ENCODE assay signal across 23 cellular contexts in the genomic region with DNA sequence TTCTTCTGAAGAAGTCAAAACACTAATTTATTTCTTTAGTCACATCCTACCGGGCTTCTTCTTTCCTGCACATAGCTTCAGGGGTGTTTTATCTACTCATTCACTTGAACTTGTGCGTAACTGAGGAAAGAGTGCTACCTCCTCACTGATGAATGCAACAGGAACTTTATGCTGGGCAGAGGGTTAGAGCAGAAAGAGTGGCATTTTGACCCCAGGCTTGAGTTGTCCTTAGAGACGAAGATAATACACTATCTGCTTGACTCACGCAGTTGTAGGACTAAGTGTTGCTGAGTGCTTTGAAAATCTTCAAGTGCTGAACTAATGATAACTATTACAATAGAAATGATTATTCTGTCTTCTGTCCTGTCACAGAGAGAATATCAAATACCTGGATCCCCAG.
DNase-seq lines count a peak whose midpoint lies in the region; TF ChIP-seq lines count a peak whose summit lies in the region.
"Had no signal": no experiment of that assay in that cellular context is flagged by ENCODE, and none has a peak within 500 bp of the region (broad histone marks: within the 10 kb centered on the region; RNA-seq: fewer than 3 reads in every experiment).

No MANE protein-coding gene starts in this region.

- no peaks in the 10 kb centered on the region for H3K79me2 ChIP-seq in neural cell (replicated peaks; ENCODE audit: insufficient read depth, low read length)
- no peaks in the 10 kb centered on the region for H3K79me2 ChIP-seq in trophoblast cell (ENCODE audit: control insufficient read depth, insufficient read depth, low read length, poor library complexity)
- no peaks in the 10 kb centered on the region for H3K79me2 ChIP-seq in neural progenitor cell (ENCODE audit: low read depth)

- H4K12ac ChIP-seq in trophoblast cell (ENCODE audit: low read depth, low read length), result no peak overlapping the region

- no peak overlapping the region for H4K8ac ChIP-seq in trophoblast cell (ENCODE audit: low read depth, low read length)

- no peaks in the 10 kb centered on the region for H3K36me3 ChIP-seq in colonic mucosa
- H3K36me3 ChIP-seq in neural cell (ENCODE audit: insufficient read depth, low read length), result no peaks in the 10 kb centered on the region
- no peaks in the 10 kb centered on the region for H3K36me3 ChIP-seq in trophoblast cell (ENCODE audit: control insufficient read depth in 1 of 2, insufficient read depth in 2 of 2, low read length in 2 of 2)
- no peaks in the 10 kb centered on the region for H3K36me3 ChIP-seq in neural progenitor cell
- H3K36me3 ChIP-seq: BE2C, BLaER1 had no signal

- no peaks in the 10 kb centered on the region for H3K36me3 Mint-ChIP-seq in neural progenitor cell
- H3K36me3 Mint-ChIP-seq: CD14-positive monocyte; CD4-positive, alpha-beta memory T cell; CD4-positive, CD25-positive, alpha-beta regulatory T cell; CD8-positive, alpha-beta memory T cell had no signal

- no peak overlapping the region for H3K4ac ChIP-seq in trophoblast cell (ENCODE audit: low read depth, low read length)

- H3K4me3 ChIP-seq in colonic mucosa (no peak overlapping the region), neural cell (ENCODE audit: low read length) (no peak overlapping the region), trophoblast cell (ENCODE audit: low read depth, low read length) (no peak overlapping the region), neural progenitor cell (no peak overlapping the region)
- H3K4me3 ChIP-seq: BLaER1, GM12878 had no signal

- H3K27me3 ChIP-seq in colonic mucosa (no peaks in the 10 kb centered on the region), neural cell (ENCODE audit: insufficient read depth, low read depth, low read length) (no peaks in the 10 kb centered on the region), trophoblast cell (ENCODE audit: insufficient read depth, low read length) (no peaks in the 10 kb centered on the region), neural progenitor cell (no peaks in the 10 kb centered on the region)
- H3K27me3 ChIP-seq: BE2C, BLaER1 had no signal

- peaks cover 2% of the 10 kb centered on the region for H3K27me3 Mint-ChIP-seq in neural progenitor cell (ENCODE audit: insufficient read depth, low read depth)

- H3K4me2 ChIP-seq in neural cell (ENCODE audit: low read length) (no peak overlapping the region), trophoblast cell (ENCODE audit: low read length) (no peak overlapping the region), neural progenitor cell (no peak overlapping the region)
- H3K4me2 ChIP-seq: BLaER1 had no signal

- no peak overlapping the region for H3K27ac Mint-ChIP-seq in neural progenitor cell
- H3K27ac Mint-ChIP-seq: CD4-positive, CD25-positive, alpha-beta regulatory T cell had no signal

- H2BK120ac ChIP-seq in trophoblast cell (ENCODE audit: insufficient read depth, low read length, poor library complexity), result no peak overlapping the region

- H3K14ac ChIP-seq in trophoblast cell (ENCODE audit: low read length), result no peak overlapping the region

- H3F3A ChIP-seq in neural cell (ENCODE audit: insufficient read depth, low read length, poor library complexity, severe bottlenecking), result no peaks in the 10 kb centered on the region
- no peaks in the 10 kb centered on the region for H3F3A ChIP-seq in neural progenitor cell (ENCODE audit: low read depth)

- no peaks in the 10 kb centered on the region for H3K4me1 ChIP-seq in colonic mucosa
- peaks cover 0 to 5% of the 10 kb centered on the region in 2 experiments for H3K4me1 ChIP-seq in trophoblast cell (ENCODE audit: control insufficient read depth in 1 of 2, insufficient read depth in 2 of 2, low read length in 2 of 2)
- H3K4me1 ChIP-seq in neural progenitor cell, result peaks cover 7% of the 10 kb centered on the region
- H3K4me1 ChIP-seq: BE2C, BLaER1 had no signal

- H3K9me3 Mint-ChIP-seq in neural progenitor cell, result no peaks in the 10 kb centered on the region
- H3K9me3 Mint-ChIP-seq: CD8-positive, alpha-beta memory T cell had no signal

- H2BK5ac ChIP-seq in trophoblast cell (ENCODE audit: low read depth, low read length, poor library complexity), result no peak overlapping the region

- no peak overlapping the region for H4K91ac ChIP-seq in trophoblast cell (ENCODE audit: low read depth, low read length)

- TF ChIP-seq EP300 in neural cell (conservative IDR thresholded peaks at IDR 0.05; ENCODE audit: poor library complexity, severe bottlenecking), result peak; percentile 38

- H2AFZ ChIP-seq in neural cell (ENCODE audit: low read depth, low read length) (no peak overlapping the region), trophoblast cell (ENCODE audit: insufficient read depth, low read length, poor library complexity) (no peak overlapping the region), neural progenitor cell (replicated peaks) (no peak overlapping the region)

- H3K9me3 ChIP-seq in colonic mucosa (no peaks in the 10 kb centered on the region), neural cell (ENCODE audit: low read length) (no peaks in the 10 kb centered on the region), trophoblast cell (ENCODE audit: insufficient read depth, low read depth, low read length) (no peaks in the 10 kb centered on the region), neural progenitor cell (ENCODE audit: low read depth) (no peaks in the 10 kb centered on the region)
- H3K9me3 ChIP-seq: BE2C, BLaER1 had no signal

- no peak overlapping the region for H3K4me3 Mint-ChIP-seq in neural progenitor cell
- H3K4me3 Mint-ChIP-seq: CD14-positive monocyte; CD4-positive, alpha-beta memory T cell; CD4-positive, CD25-positive, alpha-beta regulatory T cell; CD8-positive, alpha-beta memory T cell had no signal

- H3K9me2 ChIP-seq in neural cell (ENCODE audit: insufficient read depth, low read length), result no peaks in the 10 kb centered on the region

- peak; percentile 2 for DNase-seq in colonic mucosa
- DNase-seq in trophoblast cell, result peak; percentile 73 to 85
- no peak for DNase-seq in neural progenitor cell (ENCODE audit: low spot score)
- DNase-seq in midbrain (lab: John Stamatoyannopoulos, UW), result no peak
- DNase-seq: 8988T; ACHN; BE2C; C1 segment of cervical spinal cord; CD4-positive, alpha-beta memory T cell; CD4-positive, CD25-positive, alpha-beta regulatory T cell; CD8-positive, alpha-beta memory T cell; COR-L47; DMS 273 treated with DMSO at 0.1 percent for 48 hours; DMS153; DMS53; DMS79; DND-41; EL; GDM1 had no signal

- peaks cover 11% of the 10 kb centered on the region for H3K4me1 Mint-ChIP-seq in neural progenitor cell
- H3K4me1 Mint-ChIP-seq: CD4-positive, alpha-beta memory T cell; CD8-positive, alpha-beta memory T cell had no signal

- no peak overlapping the region for H2BK12ac ChIP-seq in trophoblast cell (ENCODE audit: low read length)

- WGBS in trophoblast cell (ENCODE audit: extremely low coverage, insufficient coverage, insufficient read length), result no CpG with 5 or more reads among the region's 4 CpGs

- no peak for TF ChIP-seq CTCF in colonic mucosa (IDR thresholded peaks at IDR 0.05)
- no peak for TF ChIP-seq CTCF in neural cell (IDR thresholded peaks at IDR 0.05; ENCODE audit: poor library complexity, severe bottlenecking)
- TF ChIP-seq CTCF in neural progenitor cell (IDR thresholded peaks at IDR 0.05), result no peak

- no peak overlapping the region for H2AK5ac ChIP-seq in trophoblast cell (ENCODE audit: low read length)

- H3K23ac ChIP-seq in trophoblast cell (ENCODE audit: low read length), result no peak overlapping the region

- H3K9ac ChIP-seq in colonic mucosa (ENCODE audit: low read depth in 2 of 2, low read length in 2 of 2), result no peak overlapping the region
- H3K9ac ChIP-seq in neural cell (ENCODE audit: low read length), result no peak overlapping the region
- no peak overlapping the region for H3K9ac ChIP-seq in trophoblast cell (ENCODE audit: low read length)
- no peak overlapping the region for H3K9ac ChIP-seq in neural progenitor cell
- H3K9ac ChIP-seq: BLaER1 had no signal

- no peaks in the 10 kb centered on the region for H3K79me1 ChIP-seq in trophoblast cell (ENCODE audit: low read length)

- intact Hi-C loops in colonic mucosa (cut with DNase I), result no loop called here

- no peak for TF ChIP-seq RAD21 in neural cell (conservative IDR thresholded peaks at IDR 0.05)

- no peak overlapping the region for H3K27ac ChIP-seq in colonic mucosa
- H3K27ac ChIP-seq in neural cell (ENCODE audit: low read length), result no peak overlapping the region
- no peak overlapping the region for H3K27ac ChIP-seq in trophoblast cell (ENCODE audit: low read depth, low read length)
- H3K27ac ChIP-seq in neural progenitor cell, result no peak overlapping the region
- H3K27ac ChIP-seq: BLaER1 had no signal

- H4K20me1 ChIP-seq in neural cell (ENCODE audit: insufficient read depth) (no peaks in the 10 kb centered on the region), neural progenitor cell (ENCODE audit: low read depth) (no peaks in the 10 kb centered on the region)
- H4K20me1 ChIP-seq: BLaER1 had no signal

- H3K18ac ChIP-seq in trophoblast cell (ENCODE audit: low read length), result no peak overlapping the region

TF ChIP-seq in neural cell, 6 proteins besides CTCF, POLR2A, EP300 and RAD21 (continues in another document):
- no peak for TF ChIP-seq EZH2 (IDR thresholded peaks at IDR 0.05; ENCODE audit: borderline replicate concordance, insufficient read depth, low read length, poor library complexity, severe bottlenecking)
- no peak for TF ChIP-seq TAF1 (IDR thresholded peaks at IDR 0.05; ENCODE audit: low read depth)
- TF ChIP-seq SMC3 (conservative IDR thresholded peaks at IDR 0.05; ENCODE audit: poor library complexity), result no peak
- TF ChIP-seq MXI1 (conservative IDR thresholded peaks at IDR 0.05; ENCODE audit: poor library complexity, severe bottlenecking), result no peak

Comparison
In these comparisons a context has a peak if more than half of its experiments do, and no peak if none do; other contexts are left out.
1. DNase-seq: peak in colonic mucosa (single experiment) and trophoblast cell (2 of 2); none in neural progenitor cell (single experiment) and midbrain (single experiment).